In the genomic region with DNA sequence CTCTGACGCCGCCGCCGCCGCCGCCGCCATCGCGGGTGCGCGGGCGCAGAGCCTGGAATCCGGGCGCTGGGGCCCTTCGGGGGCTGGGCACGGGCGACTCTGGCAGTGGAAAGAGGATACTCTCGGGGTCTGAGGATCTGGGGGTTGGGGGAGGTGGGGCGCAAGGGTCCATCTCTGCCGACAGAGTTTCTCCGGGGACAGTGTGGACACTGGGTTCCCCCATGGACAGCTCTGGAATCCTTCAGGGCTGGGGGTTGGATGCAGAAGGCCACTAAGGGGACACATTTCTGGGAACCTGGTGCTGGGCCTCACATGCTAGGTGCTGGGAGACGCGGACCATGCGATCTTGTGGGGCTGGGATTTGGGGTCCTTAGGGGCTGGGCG, we compare ENCODE assay signal across 9 cellular contexts. TPM values are rescaled to one million over a fixed set of nuclear protein-coding genes. Genes with fewer than 3 reads are reported as not detected.
DNase-seq lines count a peak whose midpoint lies in the region; ATAC-seq and TF ChIP-seq lines count a peak whose summit lies in the region.
"Had no signal": no experiment of that assay in that cellular context is flagged by ENCODE, and none has a peak within 500 bp of the region (broad histone marks: within the 10 kb centered on the region; RNA-seq: fewer than 3 reads in every experiment).

No MANE protein-coding gene starts in this region.

- H3K27me3 Mint-ChIP-seq in T-helper 1 cell treated with Interleukin-12 subunit alpha and Interleukin-12 subunit beta and Interleukin-4 antibody, amounts not matched to agents 30 μg/mL and 1 μg/mL, for 36 hours (ENCODE audit: low read depth): peaks cover 29% of the 10 kb centered on the region
- H3K27me3 Mint-ChIP-seq in stimulated activated memory B cell treated with anti-CD40 and anti-IgM and Interleukin-4, amounts not matched to agents 10 μg/mL and 1 μg/mL and 100 μg/mL, for 72 hours: peaks cover 46% of the 10 kb centered on the region

- peaks cover 27% of the 10 kb centered on the region for H3K4me1 Mint-ChIP-seq in T-helper 1 cell treated with Interleukin-12 subunit alpha and Interleukin-12 subunit beta and Interleukin-4 antibody, amounts not matched to agents 30 μg/mL and 1 μg/mL, for 36 hours (ENCODE audit: low read depth)
- peaks cover 59% of the 10 kb centered on the region for H3K4me1 Mint-ChIP-seq in stimulated activated memory B cell treated with anti-CD40 and anti-IgM and Interleukin-4, amounts not matched to agents 10 μg/mL and 1 μg/mL and 100 μg/mL, for 72 hours

- no CpG with 5 or more reads among the region's 25 CpGs for WGBS in gastroesophageal sphincter (ENCODE audit: low coverage in 1 of 2), 2 donors

- H3K4me1 ChIP-seq in gastroesophageal sphincter: peaks cover 0 to 58% (median 37%) of the 10 kb centered on the region in 3 donors

- H3K4me3 Mint-ChIP-seq in T-helper 1 cell treated with Interleukin-12 subunit alpha and Interleukin-12 subunit beta and Interleukin-4 antibody, amounts not matched to agents 30 μg/mL and 1 μg/mL, for 36 hours: peak overlapping the region; percentile 81
- peak overlapping the region; percentile 64 for H3K4me3 Mint-ChIP-seq in stimulated activated memory B cell treated with anti-CD40 and anti-IgM and Interleukin-4, amounts not matched to agents 10 μg/mL and 1 μg/mL and 100 μg/mL, for 72 hours

- DNase-seq in T-helper 1 cell: no peak
- DNase-seq in SW480 (ENCODE audit: low spot score): peak; percentile 34
- DNase-seq in H4 (ENCODE audit: low spot score): no peak
- no peak for DNase-seq in DMS114 treated with DMSO at 0.1 percent for 48 hours (lab: John Stamatoyannopoulos, UW; ENCODE audit: unreplicated experiment)
- DNase-seq: dermis blood vessel endothelial cell had no signal

- peak overlapping the region; percentile 68 for H3K27ac Mint-ChIP-seq in T-helper 1 cell treated with Interleukin-12 subunit alpha and Interleukin-12 subunit beta and Interleukin-4 antibody, amounts not matched to agents 30 μg/mL and 1 μg/mL, for 36 hours
- H3K27ac Mint-ChIP-seq in stimulated activated memory B cell treated with anti-CD40 and anti-IgM and Interleukin-4, amounts not matched to agents 10 μg/mL and 1 μg/mL and 100 μg/mL, for 72 hours: no peak overlapping the region

- TF ChIP-seq POLR2A in gastroesophageal sphincter (IDR thresholded peaks at IDR 0.05): no peak

- H3K9me3 ChIP-seq in gastroesophageal sphincter: no peaks in the 10 kb centered on the region

- ATAC-seq in gastroesophageal sphincter: no peak
- no peak for ATAC-seq in stimulated activated memory B cell treated with anti-CD40 and anti-IgM and Interleukin-4, amounts not matched to agents 10 μg/mL and 1 μg/mL and 100 μg/mL, for 72 hours
- no peak for ATAC-seq in esophagus mucosa

- TF ChIP-seq EP300 in gastroesophageal sphincter (IDR thresholded peaks at IDR 0.05): no peak

- H3K9me3 Mint-ChIP-seq in T-helper 1 cell treated with Interleukin-12 subunit alpha and Interleukin-12 subunit beta and Interleukin-4 antibody, amounts not matched to agents 30 μg/mL and 1 μg/mL, for 36 hours: no peaks in the 10 kb centered on the region
- H3K9me3 Mint-ChIP-seq in stimulated activated memory B cell treated with anti-CD40 and anti-IgM and Interleukin-4, amounts not matched to agents 10 μg/mL and 1 μg/mL and 100 μg/mL, for 72 hours: no peaks in the 10 kb centered on the region

- peaks cover 50% of the 10 kb centered on the region for H3K27me3 ChIP-seq in gastroesophageal sphincter

- peak overlapping the region in 1 of 2 donors; percentile 53 for H3K4me3 ChIP-seq in gastroesophageal sphincter

- peak overlapping the region in 3 of 4 donors; percentile 85 to 97 (median 94) for H3K27ac ChIP-seq in gastroesophageal sphincter

- peaks cover 11% of the 10 kb centered on the region for H3K36me3 Mint-ChIP-seq in T-helper 1 cell treated with Interleukin-12 subunit alpha and Interleukin-12 subunit beta and Interleukin-4 antibody, amounts not matched to agents 30 μg/mL and 1 μg/mL, for 36 hours (ENCODE audit: low read depth)
- peaks cover 20% of the 10 kb centered on the region for H3K36me3 Mint-ChIP-seq in stimulated activated memory B cell treated with anti-CD40 and anti-IgM and Interleukin-4, amounts not matched to agents 10 μg/mL and 1 μg/mL and 100 μg/mL, for 72 hours

- peaks cover 0 to 25% of the 10 kb centered on the region in 2 donors for H3K36me3 ChIP-seq in gastroesophageal sphincter

- no peak for TF ChIP-seq CTCF in gastroesophageal sphincter (IDR thresholded peaks at IDR 0.05)

RNA-seq across cellular contexts. Expression of gene TGFBR3L, which starts 2.3 kb away (rescaled TPM):
- total RNA-seq in gastroesophageal sphincter: 1 to 10 TPM; 2.8 to 8.5 (median 5.4) TPM
- 0.72 TPM for total RNA-seq in esophagus mucosa
- not detected in 2 replicates for total RNA-seq in H4 (2014; rRNA removed; shearing (Covaris generic))
- total RNA-seq: dermis blood vessel endothelial cell had no signal

RNA-seq across cellular contexts. Expression of gene SNAPC2, which starts 3.2 kb away (rescaled TPM):
- total RNA-seq in gastroesophageal sphincter (10 to 100 TPM; 29.5 to 37.7 (median 33.4) TPM), esophagus mucosa (7.9 TPM)
- total RNA-seq in H4 (2014; rRNA removed; shearing (Covaris generic)): 23.5 and 27.0 TPM in 2 replicates

RNA-seq across cellular contexts. Expression of gene CTXN1, which starts 9.0 kb away (rescaled TPM):
- total RNA-seq in gastroesophageal sphincter: 10 to 100 TPM; 18.3 to 33.3 (median 26.4) TPM
- total RNA-seq in esophagus mucosa: not detected
- total RNA-seq in H4 (2014; rRNA removed; shearing (Covaris generic)): 3.6 and 11.5 TPM in 2 replicates

RNA-seq across cellular contexts. Expression of gene MAP2K7, which starts 13.2 kb away (rescaled TPM):
- total RNA-seq in gastroesophageal sphincter: 10 to 100 TPM; 13.9 to 23.4 (median 17.9) TPM
- total RNA-seq in esophagus mucosa: 15.4 TPM
- 2.9 and 4.2 TPM in 2 replicates for total RNA-seq in H4 (2014; rRNA removed; shearing (Covaris generic))

RNA-seq across cellular contexts. Expression of gene TIMM44, which starts 26.6 kb away (rescaled TPM):
- total RNA-seq in gastroesophageal sphincter (100 to 1,000 TPM in 1 of 4 donors, 10 to 100 TPM in 3; 65.7 to 108 (median 86.4) TPM), esophagus mucosa (43.8 TPM)
- total RNA-seq in H4 (2014; rRNA removed; shearing (Covaris generic)): 64.9 and 86.8 TPM in 2 replicates
